8 cellular contexts compared by ENCODE assay signal in the genomic region with DNA sequence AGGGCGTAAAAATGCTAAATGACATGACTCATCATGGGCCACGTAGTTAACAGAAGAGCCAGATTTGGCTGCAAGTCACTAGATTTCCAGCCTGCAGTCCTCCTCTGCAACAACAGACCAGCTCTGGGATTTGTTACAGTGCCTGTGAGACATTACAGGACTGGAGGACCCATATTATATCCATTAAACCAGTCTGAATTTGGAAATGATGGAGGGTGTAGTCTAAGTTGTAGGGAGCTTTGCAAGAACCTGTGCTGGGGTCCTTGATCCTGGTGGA. TPM values are rescaled to one million over a fixed set of nuclear protein-coding genes. Genes with fewer than 3 reads are reported as not detected.
DNase-seq lines count a peak whose midpoint lies in the region; ATAC-seq lines count a peak whose summit lies in the region.

No MANE protein-coding gene starts in this region.

- no peak overlapping the region for H3K4me3 Mint-ChIP-seq in activated T-helper 2 cell treated with anti-CD3 and anti-CD28 coated beads, Interferon-gamma antibody, Interleukin-2, Interleukin-4, amounts not matched to agents 10 μg/mL and 5 μg/mL and 100 μg/mL, durations not matched to agents 14 hours and 24 hours and 36 hours (ENCODE audit: low read depth)

- H3K9me3 Mint-ChIP-seq in activated T-helper 2 cell treated with anti-CD3 and anti-CD28 coated beads, Interferon-gamma antibody, Interleukin-2, Interleukin-4, amounts not matched to agents 10 μg/mL and 5 μg/mL and 100 μg/mL, durations not matched to agents 14 hours and 24 hours and 36 hours: no peaks in the 10 kb centered on the region

- ATAC-seq in Right ventricle myocardium superior (ENCODE audit: poor library complexity): peak; percentile 65
- no peak for ATAC-seq in GM19452 (IDR thresholded peaks at IDR 0.05; ENCODE audit: unreplicated experiment)
- no peak for ATAC-seq in stimulated activated naive CD8-positive, alpha-beta T cell treated with anti-CD3 and anti-CD28 coated beads, Interleukin-15, Interleukin-2, amounts not matched to agents 100 U/mL and 50 U/mL, for 24 hours

- peaks cover 38% of the 10 kb centered on the region for H3K4me1 Mint-ChIP-seq in activated T-helper 2 cell treated with anti-CD3 and anti-CD28 coated beads, Interferon-gamma antibody, Interleukin-2, Interleukin-4, amounts not matched to agents 10 μg/mL and 5 μg/mL and 100 μg/mL, durations not matched to agents 14 hours and 24 hours and 36 hours (ENCODE audit: low read depth)

- peaks cover 9% of the 10 kb centered on the region for H3K36me3 Mint-ChIP-seq in activated T-helper 2 cell treated with anti-CD3 and anti-CD28 coated beads, Interferon-gamma antibody, Interleukin-2, Interleukin-4, amounts not matched to agents 10 μg/mL and 5 μg/mL and 100 μg/mL, durations not matched to agents 14 hours and 24 hours and 36 hours (ENCODE audit: low read depth)

- H3K27me3 Mint-ChIP-seq in activated T-helper 2 cell treated with anti-CD3 and anti-CD28 coated beads, Interferon-gamma antibody, Interleukin-2, Interleukin-4, amounts not matched to agents 10 μg/mL and 5 μg/mL and 100 μg/mL, durations not matched to agents 14 hours and 24 hours and 36 hours (ENCODE audit: low read depth): no peaks in the 10 kb centered on the region

- no peak overlapping the region for H3K4me3 ChIP-seq in skin epidermis

- peak overlapping the region; percentile 54 for H3K27ac Mint-ChIP-seq in activated T-helper 2 cell treated with anti-CD3 and anti-CD28 coated beads, Interferon-gamma antibody, Interleukin-2, Interleukin-4, amounts not matched to agents 10 μg/mL and 5 μg/mL and 100 μg/mL, durations not matched to agents 14 hours and 24 hours and 36 hours

- DNase-seq in H4 (ENCODE audit: low spot score) (peak; percentile 65), Right ventricle myocardium superior (no peak), NCI-H2196 treated with DMSO at 0.1 percent for 48 hours (lab: John Stamatoyannopoulos, UW; ENCODE audit: unreplicated experiment) (no peak), NCI-H1930 (lab: John Stamatoyannopoulos, UW) (no peak)
- DNase-seq in activated T-helper 2 cell treated with anti-CD3 and anti-CD28 coated beads, Interferon-gamma antibody, Interleukin-2, Interleukin-4, amounts not matched to agents 10 μg/mL and 5 μg/mL and 100 μg/mL, durations not matched to agents 14 hours and 24 hours and 36 hours (ENCODE audit: low spot score): no peak
- no peak for DNase-seq in stimulated activated naive CD8-positive, alpha-beta T cell treated with anti-CD3 and anti-CD28 coated beads, Interleukin-15, Interleukin-2, amounts not matched to agents 100 U/mL and 50 U/mL, for 24 hours

- peak overlapping the region in 11 of 21 experiments; percentile 50 to 87 (median 80) for H3K27ac ChIP-seq in skin epidermis

- intact Hi-C loops in activated T-helper 2 cell treated with anti-CD3 and anti-CD28 coated beads, Interferon-gamma antibody, Interleukin-2, Interleukin-4, amounts not matched to agents 10 μg/mL and 5 μg/mL and 100 μg/mL, durations not matched to agents 14 hours and 24 hours and 36 hours (cut with micrococcal nuclease): loop anchor here (1.0 to 5.0 kb wide), 4 partner anchors 11 to 119 kb away; a partner anchor contains a TSS
- intact Hi-C loops in Right ventricle myocardium superior (cut with DNase I): loop anchor here (5.0 kb wide), 1 partner anchor 119 kb away; no protein-coding TSS in a partner anchor

RNA-seq across cellular contexts. Expression of a gene that starts 10.8 kb away (rescaled TPM):
- total RNA-seq in H4 (2014; rRNA removed; shearing (Covaris generic)): 0.23 and 0.48 TPM in 2 replicates
- total RNA-seq in activated T-helper 2 cell treated with anti-CD3 and anti-CD28 coated beads, Interferon-gamma antibody, Interleukin-2, Interleukin-4, amounts not matched to agents 10 μg/mL and 5 μg/mL and 100 μg/mL, durations not matched to agents 14 hours and 24 hours and 36 hours: 2.7 and 3.6 TPM in 2 replicates
- 2.2 TPM for total RNA-seq in Right ventricle myocardium superior

RNA-seq across cellular contexts. Expression of a gene that starts 25.2 kb away (rescaled TPM):
- total RNA-seq in H4 (2014; rRNA removed; shearing (Covaris generic)): 39.7 and 53.3 TPM in 2 replicates
- 186 and 196 TPM in 2 replicates for total RNA-seq in activated T-helper 2 cell treated with anti-CD3 and anti-CD28 coated beads, Interferon-gamma antibody, Interleukin-2, Interleukin-4, amounts not matched to agents 10 μg/mL and 5 μg/mL and 100 μg/mL, durations not matched to agents 14 hours and 24 hours and 36 hours
- total RNA-seq in Right ventricle myocardium superior: 39.4 TPM
